22 cellular contexts compared by ENCODE assay signal in genomic region chr4:94475794-94476193, GRCh38. TPM values are rescaled to one million over a fixed set of nuclear protein-coding genes. Genes with fewer than 3 reads are reported as not detected.
DNase-seq lines count a peak whose midpoint lies in the region; ATAC-seq, FAIRE-seq and TF ChIP-seq lines count a peak whose summit lies in the region.
"Had no signal": no experiment of that assay in that cellular context is flagged by ENCODE, and none has a peak within 500 bp of the region (broad histone marks: within the 10 kb centered on the region; RNA-seq: fewer than 3 reads in every experiment).

No MANE protein-coding gene starts in this region.

- no peaks in the 10 kb centered on the region for H3K27me3 ChIP-seq in PC-3 (ENCODE audit: low read length)
- no peaks in the 10 kb centered on the region for H3K27me3 ChIP-seq in keratinocyte (ENCODE audit: control insufficient read depth, extremely low read depth, insufficient read depth, low read length)
- H3K27me3 ChIP-seq in gastrocnemius medialis = no peaks in the 10 kb centered on the region

- H3K9me3 ChIP-seq in PC-3 (ENCODE audit: low read length) (no peaks in the 10 kb centered on the region), keratinocyte (ENCODE audit: control insufficient read depth, low read depth, low read length) (no peaks in the 10 kb centered on the region), gastrocnemius medialis (no peaks in the 10 kb centered on the region)
- H3K9me3 ChIP-seq: SJCRH30 had no signal

- H3K4me1 ChIP-seq in PC-3 (ENCODE audit: insufficient read depth, low read length) (peaks cover 31% of the 10 kb centered on the region), keratinocyte (ENCODE audit: control insufficient read depth, extremely low read depth, insufficient read depth, low read length) (peaks cover 5% of the 10 kb centered on the region), gastrocnemius medialis (peaks cover 61 to 94% of the 10 kb centered on the region in 2 donors)
- H3K4me1 ChIP-seq: SJCRH30 had no signal

- H3K4me3 ChIP-seq in PC-3 (ENCODE audit: low read length) (no peak overlapping the region), keratinocyte (ENCODE audit: control insufficient read depth in 2 of 3, extremely low read depth in 1 of 3, insufficient read depth in 2 of 3, low read depth in 1 of 3, low read length in 3 of 3) (no peak overlapping the region), gastrocnemius medialis (no peak overlapping the region)
- H3K4me3 ChIP-seq: GM23248, K562, SJCRH30 had no signal

- H3K27ac ChIP-seq in PC-3 (ENCODE audit: low read length) (no peak overlapping the region), keratinocyte (ENCODE audit: control insufficient read depth, insufficient read depth, low read length) (no peak overlapping the region), gastrocnemius medialis (peak overlapping the region; percentile 86 to 99 (median 96))
- H3K27ac ChIP-seq: GM23248, SJCRH30 had no signal

- H3K9ac ChIP-seq in PC-3 (ENCODE audit: low read length) (no peak overlapping the region), keratinocyte (ENCODE audit: control insufficient read depth, extremely low read depth, insufficient read depth, low read length) (no peak overlapping the region)
- H3K9ac ChIP-seq: GM23248 had no signal

- peaks cover 3% of the 10 kb centered on the region for H3K9me1 ChIP-seq in keratinocyte (ENCODE audit: control insufficient read depth, extremely low read depth, insufficient read depth, low read length)

- H3K9me2 ChIP-seq in PC-3 (replicated peaks; ENCODE audit: low read length) = no peaks in the 10 kb centered on the region

- H4K20me1 ChIP-seq in PC-3 (ENCODE audit: low read length) (no peaks in the 10 kb centered on the region), keratinocyte (ENCODE audit: control insufficient read depth, extremely low read depth, insufficient read depth, low read length) (no peaks in the 10 kb centered on the region)

- DNase-seq in DMS53 (lab: John Stamatoyannopoulos, UW) = peak; percentile 44
- no peak for DNase-seq in DMS53 treated with DMSO at 0.1 percent for 48 hours (lab: John Stamatoyannopoulos, UW; ENCODE audit: unreplicated experiment)
- DNase-seq in PC-3 = no peak
- no peak for DNase-seq in keratinocyte (ENCODE audit: low read depth, low spot score)
- DNase-seq in gastrocnemius medialis = no peak
- no peak for DNase-seq in foreskin melanocyte
- no peak for DNase-seq in SW480 (ENCODE audit: low spot score)
- DNase-seq: 8988T, Calu3, GM23248, H9, Kasumi-1, MV-4-11, NCI-H1105, NCI-H1436 treated with DMSO at 0.1 percent for 48 hours, NCI-H187 treated with DMSO at 0.1 percent for 48 hours, NCI-H2171 treated with DMSO at 0.1 percent for 48 hours, NCI-H524, SJCRH30 had no signal

- H3K36me3 ChIP-seq in PC-3 (ENCODE audit: low read depth, low read length) (peaks cover 3% of the 10 kb centered on the region; the same call in 1 of the 2 replicates), keratinocyte (ENCODE audit: control insufficient read depth in 2 of 2, extremely low read depth in 1 of 2, insufficient read depth in 2 of 2, low read length in 2 of 2) (no peaks in the 10 kb centered on the region), gastrocnemius medialis (no peaks in the 10 kb centered on the region)

- no peak for TF ChIP-seq CTCF in PC-3 (conservative IDR thresholded peaks at IDR 0.05; ENCODE audit: low read depth, low read length)
- TF ChIP-seq CTCF in keratinocyte (optimal IDR thresholded peaks at IDR 0.05 in 1 of 3, IDR thresholded peaks at IDR 0.05 in 1 of 3, conservative IDR thresholded peaks at IDR 0.05 in 1 of 3; ENCODE audit: extremely low read depth in 1 of 3, insufficient read depth in 2 of 3, low read length in 3 of 3) = no peak
- no peak for TF ChIP-seq CTCF in gastrocnemius medialis (IDR thresholded peaks at IDR 0.05 in 4 of 5, conservative IDR thresholded peaks at IDR 0.05 in 1 of 5)

- TF ChIP-seq POLR2A in gastrocnemius medialis (IDR thresholded peaks at IDR 0.05) = no peak

- FAIRE-seq in keratinocyte (lab: Jason Lieb, UNC) = peak; percentile 43
- FAIRE-seq: K562 had no signal

- peak overlapping the region; percentile 2; the same call in 1 of the 2 replicates for H3K4me2 ChIP-seq in PC-3 (ENCODE audit: low read length)
- no peak overlapping the region for H3K4me2 ChIP-seq in keratinocyte (ENCODE audit: control insufficient read depth, extremely low read depth, insufficient read depth, low read depth, low read length)

- no TSS peak for BruUV-seq in PC-3 (replicated peaks; lab: Mats Ljungman, UMichigan)

- intact Hi-C loops in PC-3 (cut with micrococcal nuclease) (no loop called here), gastrocnemius medialis (cut with DNase I; ENCODE audit: low total_unique reads) (no loop called here)

- POLR2A ChIA-PET in PC-3 (lab: Charles Lee; ENCODE audit: unreplicated experiment) = no interaction called here

- no peaks in the 10 kb centered on the region for H3F3A ChIP-seq in PC-3 (ENCODE audit: low read length, unreplicated experiment)

- in situ Hi-C loops in gastrocnemius medialis (cut with MboI; ENCODE audit: low sequenced_read_pairs in 4 of 4) = no loop called here

- H2AFZ ChIP-seq in PC-3 (ENCODE audit: low read length) (no peak overlapping the region), keratinocyte (ENCODE audit: control insufficient read depth, low read length) (no peak overlapping the region)
- H2AFZ ChIP-seq: GM23248 had no signal

- CTCF ChIA-PET in PC-3 (lab: Charles Lee) = no interaction called here

- H3K79me2 ChIP-seq in PC-3 (ENCODE audit: low read length) = peaks cover 81% of the 10 kb centered on the region
- peaks cover 81% of the 10 kb centered on the region for H3K79me2 ChIP-seq in keratinocyte (ENCODE audit: control insufficient read depth, insufficient read depth, low read length)

- ATAC-seq in PC-3 (no peak), gastrocnemius medialis (no peak)
- ATAC-seq: K562, Panc1, SK-N-SH treated with all-trans-retinoic acid at 6 μM for 48 hours had no signal

- dilution Hi-C loops in keratinocyte (cut with MboI; ENCODE audit: extremely low pct_ligation_motif_present, low sequenced_read_pairs) = no loop called here

RNA-seq across cellular contexts. Expression of gene PDLIM5, which starts 24.1 kb away (rescaled TPM):
- total RNA-seq in PC-3 (2014; rRNA removed) (30.7 and 57.8 TPM in 2 replicates), gastrocnemius medialis (100 to 1,000 TPM; 473 to 833 (median 673) TPM)
- 112 to 123 TPM (median 121 TPM) in 3 replicates for polyA plus RNA-seq in keratinocyte
- 70.2 TPM for polyA plus RNA-seq in keratinocyte (2011; ENCODE audit: low read depth)
- 86.5 and 117 TPM in 2 replicates for polyA plus RNA-seq in keratinocyte (2011; cell fraction: cytosol; rRNA removed)
- 138 and 152 TPM in 2 replicates for polyA plus RNA-seq in keratinocyte (2011; cell fraction: nucleus; rRNA removed)
- 42.5 and 63.4 TPM in 2 replicates for polyA plus RNA-seq in keratinocyte (2012; ENCODE audit: low replicate concordance)
- 185 to 420 TPM (median 373 TPM) in 3 replicates for polyA minus RNA-seq in keratinocyte
- polyA minus RNA-seq in keratinocyte (2011; cell fraction: cytosol; rRNA and poly(A)+ RNA removed) = 88.2 TPM
- 164 and 306 TPM in 2 replicates for polyA minus RNA-seq in keratinocyte (2011; cell fraction: nucleus; rRNA and poly(A)+ RNA removed)

Comparison
In these comparisons a context has a peak if more than half of its experiments do, and no peak if none do; other contexts are left out.
1. H3K27ac ChIP-seq: peak in gastrocnemius medialis (4 of 4); none in PC-3 (single experiment) and keratinocyte (single experiment).